Comparison of ENCODE assay signal across 9 cellular contexts in genomic region chr1:119948342-119949214, GRCh38. TPM values are rescaled to one million over a fixed set of nuclear protein-coding genes. Genes with fewer than 3 reads are reported as not detected.
DNase-seq lines count a peak whose midpoint lies in the region; ATAC-seq and TF ChIP-seq lines count a peak whose summit lies in the region.
"Had no signal": no experiment of that assay in that cellular context is flagged by ENCODE, and none has a peak within 500 bp of the region (broad histone marks: within the 10 kb centered on the region; RNA-seq: fewer than 3 reads in every experiment).

No MANE protein-coding gene starts in this region.

- no TSS peak for BruUV-seq in Caco-2 (replicated peaks; lab: Mats Ljungman, UMichigan)

- H3K27me3 ChIP-seq in Caco-2 (replicated peaks; ENCODE audit: control insufficient read depth, insufficient read depth, low read length): no peaks in the 10 kb centered on the region

- no peak overlapping the region for H3K27ac Mint-ChIP-seq in Caco-2 (ENCODE audit: unreplicated experiment)
- no peak overlapping the region for H3K27ac Mint-ChIP-seq in activated naive CD8-positive, alpha-beta T cell treated with anti-CD3 and anti-CD28 coated beads, Interleukin-2, amount 50 U/mL, for 24 hours

- H3K9me3 Mint-ChIP-seq in Caco-2 (ENCODE audit: unreplicated experiment): no peaks in the 10 kb centered on the region
- H3K9me3 Mint-ChIP-seq in activated naive CD8-positive, alpha-beta T cell treated with anti-CD3 and anti-CD28 coated beads, Interleukin-2, amount 50 U/mL, for 24 hours: no peaks in the 10 kb centered on the region

- H3K4me3 ChIP-seq in Caco-2 (ENCODE audit: low read depth, low read length) (no peak overlapping the region), retinal pigment epithelial cell (ENCODE audit: low read length) (no peak overlapping the region)

- CTCF ChIA-PET in Caco-2 (lab: Charles Lee): interaction anchor here (1.0 kb wide), 2 partner anchors 20 to 142 kb away, joined by 3 to 9 read pairs; no protein-coding TSS in a partner anchor

- TF ChIP-seq CTCF in Caco-2 (IDR thresholded peaks at IDR 0.05; ENCODE audit: insufficient read depth in 1 of 2, low read depth in 1 of 2, low read length in 1 of 2, severe bottlenecking in 1 of 2, unreplicated experiment in 1 of 2) (peak; percentile 73 to 92), retinal pigment epithelial cell (conservative IDR thresholded peaks at IDR 0.05; ENCODE audit: low read depth, low read length) (peak; percentile 95)

- intact Hi-C loops in Caco-2 (cut with micrococcal nuclease; ENCODE audit: unreplicated experiment) (loop anchor here (10.0 kb wide), 1 partner anchor 74 kb away; no protein-coding TSS in a partner anchor), left ventricle myocardium superior (cut with micrococcal nuclease) (no loop called here)

- H3K4me3 Mint-ChIP-seq in Caco-2 (ENCODE audit: unreplicated experiment): no peak overlapping the region
- no peak overlapping the region for H3K4me3 Mint-ChIP-seq in activated naive CD8-positive, alpha-beta T cell treated with anti-CD3 and anti-CD28 coated beads, Interleukin-2, amount 50 U/mL, for 24 hours

- H3K36me3 ChIP-seq in Caco-2 (ENCODE audit: control insufficient read depth, insufficient read depth, low read length): no peaks in the 10 kb centered on the region; the same call in 1 of the 2 replicates

- peaks cover 3% of the 10 kb centered on the region; the same call in 1 of the 2 replicates for H3K4me1 ChIP-seq in Caco-2

- H3K4me1 Mint-ChIP-seq in Caco-2 (ENCODE audit: low read depth, unreplicated experiment): no peaks in the 10 kb centered on the region
- no peaks in the 10 kb centered on the region for H3K4me1 Mint-ChIP-seq in activated naive CD8-positive, alpha-beta T cell treated with anti-CD3 and anti-CD28 coated beads, Interleukin-2, amount 50 U/mL, for 24 hours

- no peaks in the 10 kb centered on the region for H3K9me3 ChIP-seq in Caco-2

- no peaks in the 10 kb centered on the region for H3K27me3 Mint-ChIP-seq in Caco-2 (ENCODE audit: insufficient read depth, unreplicated experiment)
- no peaks in the 10 kb centered on the region for H3K27me3 Mint-ChIP-seq in activated naive CD8-positive, alpha-beta T cell treated with anti-CD3 and anti-CD28 coated beads, Interleukin-2, amount 50 U/mL, for 24 hours

- POLR2A ChIA-PET in Caco-2 (lab: Charles Lee): no interaction called here

- DNase-seq in Caco-2 (peak; percentile 72 to 79), H4 (ENCODE audit: low spot score) (peak; percentile 68), NCI-H1417 treated with DMSO at 0.1 percent for 48 hours (lab: John Stamatoyannopoulos, UW) (peak; percentile 19), SW480 (ENCODE audit: low spot score) (peak; percentile 53), left ventricle myocardium superior (peak; percentile 90), retinal pigment epithelial cell (ENCODE audit: low read depth) (peak; percentile 30), NCI-H1048 (lab: John Stamatoyannopoulos, UW) (no peak)
- peak; percentile 75 for DNase-seq in activated naive CD8-positive, alpha-beta T cell treated with anti-CD3 and anti-CD28 coated beads, Interleukin-2, amount 50 U/mL, for 24 hours

- peak; percentile 68 for ATAC-seq in activated naive CD8-positive, alpha-beta T cell treated with anti-CD3 and anti-CD28 coated beads, Interleukin-2, amount 50 U/mL, for 24 hours
- ATAC-seq in left ventricle myocardium superior: peak; percentile 91

- H3K36me3 Mint-ChIP-seq in Caco-2 (ENCODE audit: insufficient read depth, unreplicated experiment): peaks cover 5% of the 10 kb centered on the region
- peaks cover 16% of the 10 kb centered on the region for H3K36me3 Mint-ChIP-seq in activated naive CD8-positive, alpha-beta T cell treated with anti-CD3 and anti-CD28 coated beads, Interleukin-2, amount 50 U/mL, for 24 hours (ENCODE audit: low read depth)

RNA-seq across cellular contexts. Expression of gene ADAM30, which starts 52.3 kb away (rescaled TPM):
- total RNA-seq in Caco-2 (2022) (not detected in 2 replicates), left ventricle myocardium superior (not detected)
- not detected in 2 replicates for total RNA-seq in H4 (2014; rRNA removed; shearing (Covaris generic))
- total RNA-seq: T-helper 2 cell treated with Interferon-gamma antibody and Interleukin-4, amounts not matched to agents 100 ng/mL and 5 ng/mL, for 36 hours had no signal
